Comparison of ENCODE assay signal across 28 cellular contexts in genomic region chr10:44039599-44039998, GRCh38.
"Had no signal": no experiment of that assay in that cellular context is flagged by ENCODE, and none has a peak within 500 bp of the region (broad histone marks: within the 10 kb centered on the region; RNA-seq: fewer than 3 reads in every experiment).

No MANE protein-coding gene starts in this region.

- H3K27ac Mint-ChIP-seq: activated CD4-positive, alpha-beta memory T cell treated with anti-CD3 and anti-CD28 coated beads for 36 hours; activated CD4-positive, alpha-beta T cell treated with anti-CD3 and anti-CD28 coated beads, Interleukin-2, amount 10 ng/mL, durations not matched to agents 7 days and 5 days; activated naive CD4-positive, alpha-beta T cell treated with anti-CD3 and anti-CD28 coated beads for 36 hours; activated naive CD8-positive, alpha-beta T cell; activated T-helper 17 cell treated with anti-CD3 and anti-CD28 coated beads, Interleukin-2, amount 50 U/mL, for 72 hours; brain had no signal

- H3K4me3 ChIP-seq: MG63, SJCRH30 had no signal

- H3K27me3 Mint-ChIP-seq: brain had no signal

- DNase-seq: activated CD4-positive, alpha-beta memory T cell treated with anti-CD3 and anti-CD28 coated beads for 36 hours; activated CD4-positive, alpha-beta T cell treated with anti-CD3 and anti-CD28 coated beads, Interleukin-2, amount 10 ng/mL, durations not matched to agents 7 days and 5 days; activated CD4-positive, CD25-positive, alpha-beta regulatory T cell; activated CD8-positive, alpha-beta memory T cell treated with anti-CD3 and anti-CD28 coated beads for 24 hours; activated gamma-delta T cell; activated naive CD4-positive, alpha-beta T cell treated with anti-CD3 and anti-CD28 coated beads for 36 hours; activated T-cell treated with anti-CD3 and anti-CD28 coated beads, Interleukin-2, amount 50 U/mL, for 4 hours; amygdala; MG63; MV-4-11; NCI-H1105; NCI-H1436; NCI-H1694 treated with DMSO at 0.1 percent for 48 hours; NCI-H2081; NCI-H510A treated with DMSO at 0.1 percent for 48 hours; NCI-H69; NK-92 treated with Interleukin-12 subunit alpha and Interleukin-12 subunit beta, amount 100 ng/mL, for 24 hours; OCI-M1; Right ventricle myocardium superior; RPMI8226; SJCRH30; SK-N-SH; T-helper 1 cell had no signal

- H3K4me1 Mint-ChIP-seq: activated CD4-positive, alpha-beta T cell treated with anti-CD3 and anti-CD28 coated beads, Interleukin-2, amount 10 ng/mL, durations not matched to agents 7 days and 5 days; activated T-helper 17 cell treated with anti-CD3 and anti-CD28 coated beads, Interleukin-2, amount 50 U/mL, for 72 hours had no signal

- H3K36me3 ChIP-seq: MG63, SJCRH30 had no signal

- H3K36me3 Mint-ChIP-seq: activated CD4-positive, alpha-beta memory T cell treated with anti-CD3 and anti-CD28 coated beads for 36 hours; activated naive CD8-positive, alpha-beta T cell; brain had no signal

- ATAC-seq: activated T-cell treated with anti-CD3 and anti-CD28 coated beads, Interleukin-2, amount 50 U/mL, for 4 hours; activated T-helper 17 cell treated with anti-CD3 and anti-CD28 coated beads, Interleukin-2, amount 50 U/mL, for 72 hours; Panc1 had no signal

- H3K4me1 ChIP-seq: SJCRH30 had no signal

- H3K27ac ChIP-seq: SJCRH30, VCaP had no signal

- H3K4me2 ChIP-seq: SK-N-SH had no signal

- H3K9me3 Mint-ChIP-seq: activated CD4-positive, alpha-beta memory T cell treated with anti-CD3 and anti-CD28 coated beads for 36 hours; activated CD4-positive, alpha-beta T cell treated with anti-CD3 and anti-CD28 coated beads, Interleukin-2, amount 10 ng/mL, durations not matched to agents 7 days and 5 days; activated naive CD4-positive, alpha-beta T cell treated with anti-CD3 and anti-CD28 coated beads for 36 hours; activated T-cell treated with anti-CD3 and anti-CD28 coated beads, Interleukin-2, amount 50 U/mL, for 4 hours; activated T-helper 17 cell treated with anti-CD3 and anti-CD28 coated beads, Interleukin-2, amount 50 U/mL, for 72 hours had no signal

- H3K9me3 ChIP-seq: MG63, SJCRH30, SK-N-SH had no signal

- H3K9ac ChIP-seq: SK-N-SH had no signal

- H3K4me3 Mint-ChIP-seq: activated CD4-positive, alpha-beta memory T cell treated with anti-CD3 and anti-CD28 coated beads for 36 hours; activated CD4-positive, alpha-beta T cell treated with anti-CD3 and anti-CD28 coated beads, Interleukin-2, amount 10 ng/mL, durations not matched to agents 7 days and 5 days; activated naive CD4-positive, alpha-beta T cell treated with anti-CD3 and anti-CD28 coated beads for 36 hours; activated naive CD8-positive, alpha-beta T cell; activated T-cell treated with anti-CD3 and anti-CD28 coated beads, Interleukin-2, amount 50 U/mL, for 4 hours; activated T-helper 17 cell treated with anti-CD3 and anti-CD28 coated beads, Interleukin-2, amount 50 U/mL, for 72 hours; brain had no signal

- H3K27me3 ChIP-seq: MG63, SJCRH30 had no signal
